Comparison of ENCODE assay signal across 1 cellular context in genomic region chr10:75717126-75717916, GRCh38.
TF ChIP-seq lines count a peak whose summit lies in the region.

No MANE protein-coding gene starts in this region.

TF ChIP-seq in IMR-90, 13 proteins besides CTCF, POLR2A, EP300 and RAD21 (continued from another document):
- TF ChIP-seq CEBPB (IDR thresholded peaks at IDR 0.05; ENCODE audit: low read depth, low read length) (no peak), USF2 (IDR thresholded peaks at IDR 0.05; ENCODE audit: low read depth, low read length) (no peak), RFX5 (IDR thresholded peaks at IDR 0.05; ENCODE audit: low read depth, low read length) (no peak)
